In genomic region chr20:35316086-35316485, GRCh38 we compare ENCODE assay signal across 1 cellular context.
TF ChIP-seq lines count a peak whose summit lies in the region.

No MANE protein-coding gene starts in this region.

TF ChIP-seq in GM12891, 5 proteins besides CTCF, POLR2A, EP300 and RAD21:
- TF ChIP-seq TAF1 (IDR thresholded peaks at IDR 0.05; ENCODE audit: low read depth, low read length) (no peak), SPI1 (IDR thresholded peaks at IDR 0.05; ENCODE audit: low read depth, low read length) (no peak), PAX5 (IDR thresholded peaks at IDR 0.05; ENCODE audit: insufficient read depth, low read length, severe bottlenecking) (no peak), POU2F2 (IDR thresholded peaks at IDR 0.05; ENCODE audit: low read depth, low read length) (no peak), POLR2AphosphoS5 (IDR thresholded peaks at IDR 0.05; ENCODE audit: low read depth, low read length) (no peak)
